Comparison of ENCODE assay signal across 19 cellular contexts in genomic region chr22:38712496-38713207, GRCh38. TPM values are rescaled to one million over a fixed set of nuclear protein-coding genes. Genes with fewer than 3 reads are reported as not detected.
DNase-seq lines count a peak whose midpoint lies in the region; ATAC-seq and TF ChIP-seq lines count a peak whose summit lies in the region.
"Had no signal": no experiment of that assay in that cellular context is flagged by ENCODE, and none has a peak within 500 bp of the region (broad histone marks: within the 10 kb centered on the region; RNA-seq: fewer than 3 reads in every experiment).

No MANE protein-coding gene starts in this region.

- no peaks in the 10 kb centered on the region for H3K9me3 ChIP-seq in neural progenitor cell (ENCODE audit: low read depth)
- no peaks in the 10 kb centered on the region for H3K9me3 ChIP-seq in transverse colon
- H3K9me3 ChIP-seq: tibial nerve had no signal

- DNase-seq in T-helper 1 cell (no peak), dorsolateral prefrontal cortex (no peak), neural progenitor cell (ENCODE audit: low spot score) (peak; percentile 76), transverse colon (no peak), NCI-H2081 (lab: John Stamatoyannopoulos, UW) (no peak)
- DNase-seq: activated naive CD4-positive, alpha-beta T cell; C1 segment of cervical spinal cord; central memory CD4-positive, alpha-beta T cell; GM23248; NCI-H2029 treated with DMSO at 0.1 percent for 48 hours; NCI-H524 treated with DMSO at 0.1 percent for 48 hours; OCI-M1 had no signal

- peaks cover 89% of the 10 kb centered on the region for H4K20me1 ChIP-seq in neural progenitor cell (ENCODE audit: low read depth)

- TF ChIP-seq CTCF in dorsolateral prefrontal cortex (IDR thresholded peaks at IDR 0.05 in 54 of 56, conservative IDR thresholded peaks at IDR 0.05 in 2 of 56; ENCODE audit: low read depth in 1 of 56, partially characterized antibody in 56 of 56), result no peak
- TF ChIP-seq CTCF in neural progenitor cell (IDR thresholded peaks at IDR 0.05), result no peak
- no peak for TF ChIP-seq CTCF in transverse colon (IDR thresholded peaks at IDR 0.05)

- H3K9ac ChIP-seq in neural progenitor cell, result no peak overlapping the region
- H3K9ac ChIP-seq: GM23248 had no signal

- H3K4me2 ChIP-seq in neural progenitor cell, result peak overlapping the region; percentile 68

- H3K9me3 Mint-ChIP-seq in T-helper 1 cell treated with Interleukin-12 subunit alpha and Interleukin-12 subunit beta and Interleukin-4 antibody, amounts not matched to agents 30 μg/mL and 1 μg/mL, for 36 hours, result no peaks in the 10 kb centered on the region
- H3K9me3 Mint-ChIP-seq in IgD-negative memory B cell (no peaks in the 10 kb centered on the region), neural progenitor cell (no peaks in the 10 kb centered on the region)

- TF ChIP-seq POLR2A in transverse colon (IDR thresholded peaks at IDR 0.05), result no peak

- H3K4me3 Mint-ChIP-seq in T-helper 1 cell treated with Interleukin-12 subunit alpha and Interleukin-12 subunit beta and Interleukin-4 antibody, amounts not matched to agents 30 μg/mL and 1 μg/mL, for 36 hours, result no peak overlapping the region
- no peak overlapping the region for H3K4me3 Mint-ChIP-seq in IgD-negative memory B cell
- H3K4me3 Mint-ChIP-seq in neural progenitor cell, result no peak overlapping the region

- H3K4me1 ChIP-seq in neural progenitor cell (peaks cover 28% of the 10 kb centered on the region), transverse colon (peaks cover 11 to 29% (median 11%) of the 10 kb centered on the region in 4 donors)

- peak overlapping the region; percentile 67 for H3K27ac Mint-ChIP-seq in T-helper 1 cell treated with Interleukin-12 subunit alpha and Interleukin-12 subunit beta and Interleukin-4 antibody, amounts not matched to agents 30 μg/mL and 1 μg/mL, for 36 hours
- H3K27ac Mint-ChIP-seq in IgD-negative memory B cell (peak overlapping the region; percentile 25 to 73 (median 65)), neural progenitor cell (peak overlapping the region; percentile 43)

- H2AFZ ChIP-seq in neural progenitor cell (replicated peaks), result no peak overlapping the region
- H2AFZ ChIP-seq: GM23248 had no signal

- no peak for ATAC-seq in HG02852 (IDR thresholded peaks at IDR 0.05; ENCODE audit: unreplicated experiment)
- ATAC-seq: sciatic nerve had no signal

- intact Hi-C loops in dorsolateral prefrontal cortex (cut with DNase I), result no loop called here
- intact Hi-C loops in transverse colon (cut with DNase I; ENCODE audit: low total_unique reads), result no loop called here

- H3F3A ChIP-seq in neural progenitor cell (ENCODE audit: low read depth), result peaks cover 26% of the 10 kb centered on the region

- no peak for TF ChIP-seq EP300 in transverse colon (IDR thresholded peaks at IDR 0.05; ENCODE audit: low read depth)

- peaks cover 83% of the 10 kb centered on the region for H3K79me2 ChIP-seq in neural progenitor cell (ENCODE audit: low read depth)

- H3K4me3 ChIP-seq in dorsolateral prefrontal cortex, result no peak overlapping the region
- H3K4me3 ChIP-seq in neural progenitor cell, result peak overlapping the region; percentile 4
- no peak overlapping the region for H3K4me3 ChIP-seq in transverse colon
- H3K4me3 ChIP-seq: GM23248, SK-N-MC, tibial nerve had no signal

- H3K36me3 Mint-ChIP-seq in T-helper 1 cell treated with Interleukin-12 subunit alpha and Interleukin-12 subunit beta and Interleukin-4 antibody, amounts not matched to agents 30 μg/mL and 1 μg/mL, for 36 hours (ENCODE audit: low read depth), result peaks cover 44% of the 10 kb centered on the region
- H3K36me3 Mint-ChIP-seq in IgD-negative memory B cell (peaks cover 4% of the 10 kb centered on the region), neural progenitor cell (peaks cover 19% of the 10 kb centered on the region)

- H3K27me3 ChIP-seq in dorsolateral prefrontal cortex (no peaks in the 10 kb centered on the region), neural progenitor cell (no peaks in the 10 kb centered on the region), transverse colon (no peaks in the 10 kb centered on the region)
- H3K27me3 ChIP-seq: tibial nerve had no signal

- H3K27me3 Mint-ChIP-seq in T-helper 1 cell treated with Interleukin-12 subunit alpha and Interleukin-12 subunit beta and Interleukin-4 antibody, amounts not matched to agents 30 μg/mL and 1 μg/mL, for 36 hours (ENCODE audit: low read depth), result no peaks in the 10 kb centered on the region
- H3K27me3 Mint-ChIP-seq in IgD-negative memory B cell (no peaks in the 10 kb centered on the region), neural progenitor cell (ENCODE audit: insufficient read depth, low read depth) (peaks cover 7% of the 10 kb centered on the region)

- peaks cover 55% of the 10 kb centered on the region for H3K4me1 Mint-ChIP-seq in T-helper 1 cell treated with Interleukin-12 subunit alpha and Interleukin-12 subunit beta and Interleukin-4 antibody, amounts not matched to agents 30 μg/mL and 1 μg/mL, for 36 hours (ENCODE audit: low read depth)
- H3K4me1 Mint-ChIP-seq in IgD-negative memory B cell, result peaks cover 45 to 62% (median 46%) of the 10 kb centered on the region in 3 donors
- H3K4me1 Mint-ChIP-seq in neural progenitor cell, result peaks cover 41% of the 10 kb centered on the region

- 84 to 90% methylated on average over 8 to 11 of the region's 11 CpGs for WGBS in transverse colon (ENCODE audit: low coverage in 1 of 2), 2 donors

- peak overlapping the region in 36 of 59 donors; percentile 1 to 73 (median 40) for H3K27ac ChIP-seq in dorsolateral prefrontal cortex
- peak overlapping the region; percentile 85 for H3K27ac ChIP-seq in neural progenitor cell
- H3K27ac ChIP-seq in transverse colon, result no peak overlapping the region
- H3K27ac ChIP-seq: 22Rv1, GM23248, SK-N-MC, tibial nerve had no signal

- in situ Hi-C loops in transverse colon (cut with MboI; ENCODE audit: low pct_ligation_motif_present in 1 of 4, low pct_unique_long_range_greater_than_20kb in 1 of 4, low sequenced_read_pairs in 3 of 4), result no loop called here

- H3K36me3 ChIP-seq in neural progenitor cell (no peaks in the 10 kb centered on the region), transverse colon (peaks cover 0 to 16% (median 7%) of the 10 kb centered on the region in 4 donors)

RNA-seq across cellular contexts. Expression of gene GTPBP1, which starts 6.9 kb away (rescaled TPM):
- 46.7 TPM for polyA plus RNA-seq in IgD-negative memory B cell
- total RNA-seq in dorsolateral prefrontal cortex (10 to 100 TPM; 30.5 to 76.8 (median 48.2) TPM), neural progenitor cell (ENCODE audit: low replicate concordance) (40.8 and 91.9 TPM in 2 replicates), transverse colon (10 to 100 TPM; 51.5 to 84.9 (median 77.6) TPM)

RNA-seq across cellular contexts. Expression of gene JOSD1, which starts 11.9 kb away (rescaled TPM):
- polyA plus RNA-seq in IgD-negative memory B cell, result 5.4 TPM
- total RNA-seq in dorsolateral prefrontal cortex (10 to 100 TPM; 41.2 to 87.6 (median 55.2) TPM), neural progenitor cell (ENCODE audit: low replicate concordance) (32.4 and 39.2 TPM in 2 replicates), transverse colon (100 to 1,000 TPM in 3 of 4 donors, 10 to 100 TPM in 1; 34.6 to 189 (median 138) TPM)

RNA-seq across cellular contexts. Expression of gene TOMM22, which starts 30.9 kb away (rescaled TPM):
- 67.0 TPM for polyA plus RNA-seq in IgD-negative memory B cell
- total RNA-seq in dorsolateral prefrontal cortex (10 to 100 TPM; 26.7 to 64.2 (median 47.2) TPM), neural progenitor cell (ENCODE audit: low replicate concordance) (63.6 and 134 TPM in 2 replicates), transverse colon (10 to 100 TPM; 19.1 to 48.3 (median 32.9) TPM)

RNA-seq across cellular contexts. Expression of gene SUN2, which starts 43.1 kb away (rescaled TPM):
- polyA plus RNA-seq in IgD-negative memory B cell, result 206 TPM
- 100 to 1,000 TPM; 122 to 627 (median 268) TPM for total RNA-seq in dorsolateral prefrontal cortex
- total RNA-seq in neural progenitor cell (ENCODE audit: low replicate concordance), result 16.2 and 33.5 TPM in 2 replicates
- total RNA-seq in transverse colon, result 100 to 1,000 TPM; 168 to 523 (median 216) TPM

RNA-seq across cellular contexts. Expression of gene CBY1, which starts 56.2 kb away (rescaled TPM):
- polyA plus RNA-seq in IgD-negative memory B cell, result 4.9 TPM
- total RNA-seq in dorsolateral prefrontal cortex, result 10 to 100 TPM; 19.3 to 46.5 (median 29.4) TPM
- total RNA-seq in neural progenitor cell (ENCODE audit: low replicate concordance), result 23.1 and 25.8 TPM in 2 replicates
- total RNA-seq in transverse colon, result 10 to 100 TPM; 15.0 to 19.8 (median 18.9) TPM

Comparison
In these comparisons a context has a peak if more than half of its experiments do, and no peak if none do; other contexts are left out.
1. H3K27ac ChIP-seq: peak in dorsolateral prefrontal cortex (36 of 59) and neural progenitor cell (single experiment); none in transverse colon (0 of 4).
2. Peak in every context shown above with its lines, with median percentiles within 50 percentile points of each other: H3K27ac Mint-ChIP-seq.